17 cellular contexts compared by ENCODE assay signal in genomic region chr5:33501899-33502298, GRCh38.
DNase-seq lines count a peak whose midpoint lies in the region; ATAC-seq, FAIRE-seq and TF ChIP-seq lines count a peak whose summit lies in the region.
"Had no signal": no experiment of that assay in that cellular context is flagged by ENCODE, and none has a peak within 500 bp of the region (broad histone marks: within the 10 kb centered on the region; RNA-seq: fewer than 3 reads in every experiment).

No MANE protein-coding gene starts in this region.

- H4K20me1 ChIP-seq in K562 (replicated peaks; ENCODE audit: control insufficient read depth, insufficient read depth, low read length): no peaks in the 10 kb centered on the region

- TF ChIP-seq EP300 in K562 (IDR thresholded peaks at IDR 0.05; ENCODE audit: low read length): no peak

- H3K14ac ChIP-seq in neuronal stem cell (ENCODE audit: low read length): peak overlapping the region; percentile 31

- H3K36me3 ChIP-seq in H7 (replicated peaks; ENCODE audit: control insufficient read depth, insufficient read depth, low read length) (no peaks in the 10 kb centered on the region), K562 (ENCODE audit: control insufficient read depth, insufficient read depth, low read length) (no peaks in the 10 kb centered on the region), neuronal stem cell (replicated peaks in 1 of 2; ENCODE audit: control insufficient read depth in 2 of 2, insufficient read depth in 2 of 2, low read length in 2 of 2) (no peaks in the 10 kb centered on the region), body of pancreas (replicated peaks in 1 of 2; ENCODE audit: insufficient read depth in 1 of 2, low read depth in 2 of 2) (no peaks in the 10 kb centered on the region)

- CTCF ChIA-PET in K562 (lab: Yijun Ruan, JAX; ENCODE audit: low intra/inter-chr PET ratio): no interaction called here

- H3K4me3 ChIP-seq in H7 (ENCODE audit: insufficient read depth, low read depth, low read length) (no peak overlapping the region), K562 (no peak overlapping the region), neuronal stem cell (ENCODE audit: low read length in 2 of 2) (peak overlapping the region in 1 of 2 donors; percentile 17), body of pancreas (no peak overlapping the region)
- H3K4me3 ChIP-seq: GM12878, GM23248 had no signal

- peaks cover 2% of the 10 kb centered on the region for H3K4me1 Mint-ChIP-seq in progenitor cell of endocrine pancreas (ENCODE audit: low read depth)
- H3K4me1 Mint-ChIP-seq: CD4-positive, alpha-beta memory T cell had no signal

- no peak overlapping the region for H3K4ac ChIP-seq in neuronal stem cell (ENCODE audit: low read length)

- POLR2A ChIA-PET in K562 (lab: Yijun Ruan, JAX): interaction anchor here (0.7 to 1.1 kb wide), 2 partner anchors 13 to 765 kb away, joined by 3 to 4 read pairs; no protein-coding TSS in a partner anchor

- peak; percentile 53 for DNase-seq in H7
- no peak for DNase-seq in K562 (ENCODE audit: extremely low read depth in 1 of 4, low spot score in 3 of 4)
- no peak for DNase-seq in neuronal stem cell (ENCODE audit: low spot score)
- no peak for DNase-seq in UCSD-AML1 (lab: John Stamatoyannopoulos, UW; ENCODE audit: unreplicated experiment)
- DNase-seq in body of pancreas: no peak
- DNase-seq in progenitor cell of endocrine pancreas (ENCODE audit: low spot score, unreplicated experiment): no peak
- DNase-seq: C1 segment of cervical spinal cord; Calu3; CD4-positive, alpha-beta memory T cell; COR-L47; DMS153; DND-41; GDM1; GM23248; HCEC 1CT had no signal

- no peaks in the 10 kb centered on the region for H3K79me1 ChIP-seq in neuronal stem cell (ENCODE audit: low read depth, low read length)

- no peak overlapping the region for H3K9ac ChIP-seq in K562 (ENCODE audit: insufficient read depth in 1 of 2, low read depth in 2 of 2, low read length in 2 of 2)
- H3K9ac ChIP-seq in neuronal stem cell (ENCODE audit: low read depth, low read length, poor library complexity): peak overlapping the region; percentile 55
- H3K9ac ChIP-seq: GM23248 had no signal

- no peaks in the 10 kb centered on the region for H3K79me2 ChIP-seq in K562 (ENCODE audit: control insufficient read depth, insufficient read depth, low read length)

- BruUV-seq in K562 (replicated peaks; lab: Mats Ljungman, UMichigan): no TSS peak

- H2BK120ac ChIP-seq in neuronal stem cell (ENCODE audit: low read depth, low read length): no peak overlapping the region

- intact Hi-C loops in K562 (cut with micrococcal nuclease): no loop called here
- intact Hi-C loops in body of pancreas (cut with DNase I): no loop called here

- no peaks in the 10 kb centered on the region for H3K9me1 ChIP-seq in K562 (ENCODE audit: control insufficient read depth, insufficient read depth, low read length)

- no peak for FAIRE-seq in K562 (lab: Jason Lieb, UNC)
- FAIRE-seq: GM12878, GM18507 had no signal

- H3K27me3 ChIP-seq in H7 (ENCODE audit: control insufficient read depth, insufficient read depth, low read length) (no peaks in the 10 kb centered on the region), K562 (ENCODE audit: control insufficient read depth in 2 of 2, insufficient read depth in 2 of 2, low read length in 2 of 2) (peaks cover 0 to 11% of the 10 kb centered on the region in 2 experiments; a peak in 1 of 5 replicates), neuronal stem cell (ENCODE audit: control insufficient read depth in 3 of 3, insufficient read depth in 3 of 3, low read depth in 1 of 3, low read length in 3 of 3) (no peaks in the 10 kb centered on the region), body of pancreas (no peaks in the 10 kb centered on the region)

- H3K27me3 Mint-ChIP-seq in progenitor cell of endocrine pancreas: no peaks in the 10 kb centered on the region
- H3K27me3 Mint-ChIP-seq: CD4-positive, alpha-beta memory T cell had no signal

- H3K27ac ChIP-seq in K562 (ENCODE audit: extremely low read depth, low read depth, low read length) (no peak overlapping the region), neuronal stem cell (replicated peaks; ENCODE audit: low read length) (no peak overlapping the region), body of pancreas (no peak overlapping the region)
- H3K27ac ChIP-seq: GM23248 had no signal

- in situ Hi-C loops in K562 (cut with MboI): no loop called here

- H3K4me2 ChIP-seq in K562 (ENCODE audit: insufficient read depth, low read length) (no peak overlapping the region), neuronal stem cell (ENCODE audit: insufficient read depth, low read length, poor library complexity, severe bottlenecking) (no peak overlapping the region)

- H3K9me3 Mint-ChIP-seq in progenitor cell of endocrine pancreas (ENCODE audit: low read depth): no peaks in the 10 kb centered on the region
- H3K9me3 Mint-ChIP-seq: CD4-positive, alpha-beta memory T cell had no signal

- H3K36me3 Mint-ChIP-seq in progenitor cell of endocrine pancreas (ENCODE audit: insufficient read depth): no peaks in the 10 kb centered on the region
- H3K36me3 Mint-ChIP-seq: CD4-positive, alpha-beta memory T cell had no signal

- TF ChIP-seq POLR2A in K562 (conservative IDR thresholded peaks at IDR 0.05) (no peak), body of pancreas (IDR thresholded peaks at IDR 0.05) (no peak)

- TF ChIP-seq RAD21 in K562 (CRISPR knock-in tag; conservative IDR thresholded peaks at IDR 0.05 in 1 of 2, IDR thresholded peaks at IDR 0.05 in 1 of 2): no peak

- peak overlapping the region; percentile 34 for H3K23ac ChIP-seq in neuronal stem cell (ENCODE audit: low read depth, low read length, poor library complexity)

- H2BK5ac ChIP-seq in neuronal stem cell (ENCODE audit: low read length): no peak overlapping the region

- H2BK12ac ChIP-seq in neuronal stem cell (ENCODE audit: low read length): peak overlapping the region; percentile 58

- peak overlapping the region; percentile 40 for H2AK5ac ChIP-seq in neuronal stem cell (ENCODE audit: low read depth, low read length)

- TF ChIP-seq CTCF in K562 (IDR thresholded peaks at IDR 0.05 in 2 of 3, conservative IDR thresholded peaks at IDR 0.05 in 1 of 3; ENCODE audit: insufficient read depth in 2 of 3, low read depth in 1 of 3, low read length in 3 of 3): no peak
- no peak for TF ChIP-seq CTCF in body of pancreas (IDR thresholded peaks at IDR 0.05)
- TF ChIP-seq CTCF in progenitor cell of endocrine pancreas (IDR thresholded peaks at IDR 0.05; ENCODE audit: unreplicated experiment): no peak

- H3K9me3 ChIP-seq in K562 (replicated peaks; ENCODE audit: control insufficient read depth, insufficient read depth, low read depth, low read length) (no peaks in the 10 kb centered on the region), neuronal stem cell (replicated peaks in 1 of 2; ENCODE audit: control insufficient read depth in 2 of 2, insufficient read depth in 1 of 2, low read depth in 1 of 2, low read length in 2 of 2) (no peaks in the 10 kb centered on the region), body of pancreas (no peaks in the 10 kb centered on the region)

- no peak overlapping the region for H3K27ac Mint-ChIP-seq in progenitor cell of endocrine pancreas
- H3K27ac Mint-ChIP-seq: CD4-positive, alpha-beta memory T cell had no signal

- no peak overlapping the region for H4K8ac ChIP-seq in neuronal stem cell (ENCODE audit: low read depth, low read length)

- peak overlapping the region; percentile 87 for H3K18ac ChIP-seq in neuronal stem cell (ENCODE audit: low read length)

- peak overlapping the region; percentile 53 for H4K91ac ChIP-seq in neuronal stem cell (ENCODE audit: low read depth, low read length, poor library complexity)

- no peak overlapping the region for H2BK15ac ChIP-seq in neuronal stem cell (ENCODE audit: low read length)

- H3K4me1 ChIP-seq in K562 (replicated peaks in 1 of 2; ENCODE audit: control insufficient read depth in 2 of 2, insufficient read depth in 2 of 2, low read length in 2 of 2) (peaks cover 0 to 6% of the 10 kb centered on the region in 2 experiments; a peak in 1 of 5 replicates), neuronal stem cell (ENCODE audit: control insufficient read depth in 2 of 2, insufficient read depth in 1 of 2, low read depth in 1 of 2, low read length in 2 of 2) (peaks cover 0 to 2% of the 10 kb centered on the region in 2 donors), body of pancreas (peaks cover 9% of the 10 kb centered on the region)

- no peak overlapping the region for H3K4me3 Mint-ChIP-seq in progenitor cell of endocrine pancreas (ENCODE audit: low read depth)
- H3K4me3 Mint-ChIP-seq: CD4-positive, alpha-beta memory T cell had no signal

- WGBS in K562 (ENCODE audit: insufficient coverage, low coverage, missing lambda C conversion rate): 35% methylated on average over 27 of the region's 27 CpGs
- no CpG with 5 or more reads among the region's 27 CpGs for WGBS in neuronal stem cell (ENCODE audit: extremely low coverage in 2 of 2, insufficient read length in 2 of 2, insufficient replicate concordance in 1 of 2), 2 donors
- 93 to 94% methylated on average over 14 to 26 of the region's 27 CpGs for WGBS in body of pancreas, 2 donors

- H2AFZ ChIP-seq in K562 (ENCODE audit: low read depth, low read length) (no peak overlapping the region), neuronal stem cell (ENCODE audit: low read length) (no peak overlapping the region)
- H2AFZ ChIP-seq: GM23248 had no signal

- ATAC-seq in K562 (peak; percentile 20; the same call in 2 of the 3 replicates), body of pancreas (no peak)
- ATAC-seq: GM12878 had no signal

TF ChIP-seq in K562, 482 proteins besides CTCF, POLR2A, EP300 and RAD21 (continues in another document):
- TF ChIP-seq ADNP (tag; IDR thresholded peaks at IDR 0.05) (no peak), NFE2L1 (tag; IDR thresholded peaks at IDR 0.05; ENCODE audit: borderline replicate concordance, low read depth) (no peak), HSF4 (CRISPR knock-in tag; IDR thresholded peaks at IDR 0.05; ENCODE audit: borderline replicate concordance) (no peak), ZNF655 (CRISPR knock-in tag; IDR thresholded peaks at IDR 0.05) (no peak)
